Comparison of ENCODE assay signal across 27 cellular contexts in genomic region chr10:118807512-118808305, GRCh38.
"Had no signal": no experiment of that assay in that cellular context is flagged by ENCODE, and none has a peak within 500 bp of the region (broad histone marks: within the 10 kb centered on the region; RNA-seq: fewer than 3 reads in every experiment).

No MANE protein-coding gene starts in this region.

- H3K4me1 ChIP-seq: colonic mucosa, esophagus muscularis mucosa, heart right ventricle, lower lobe of right lung, parathyroid adenoma, prostate gland, right atrium auricular region, testis, tibial artery, upper lobe of left lung, uterus had no signal

- H3K27ac ChIP-seq: colonic mucosa, esophagus muscularis mucosa, heart right ventricle, lower lobe of right lung, neutrophil, parathyroid adenoma, prostate gland, right atrium auricular region, testis, tibial artery, upper lobe of left lung, uterus had no signal

- H2AFZ ChIP-seq: parathyroid adenoma had no signal

- H3K9me3 ChIP-seq: colonic mucosa, esophagus muscularis mucosa, heart right ventricle, lower lobe of right lung, neutrophil, prostate gland, right atrium auricular region, testis, tibial artery, upper lobe of left lung, uterus had no signal

- H3K79me2 ChIP-seq: parathyroid adenoma had no signal

- H3K36me3 ChIP-seq: colonic mucosa, esophagus muscularis mucosa, heart right ventricle, lower lobe of right lung, neutrophil, prostate gland, right atrium auricular region, tibial artery, upper lobe of left lung, uterus had no signal

- H3K4me2 ChIP-seq: smooth muscle cell had no signal

- ATAC-seq: heart right ventricle; left colon; left ventricle myocardium superior; natural killer cell treated with Interleukin-12 subunit alpha and Interleukin-12 subunit beta and Interleukin-15 and Interleukin-18, amount 100 ng/mL, for 72 hours; sciatic nerve; stimulated activated effector memory CD8-positive, alpha-beta T cell treated with anti-CD3 and anti-CD28 coated beads, Interleukin-12 subunit alpha, Interleukin-12 subunit beta, amount 100 ng/mL, for 72 hours had no signal

- H3K4me3 ChIP-seq: colonic mucosa, esophagus muscularis mucosa, heart right ventricle, lower lobe of right lung, prostate gland, right atrium auricular region, smooth muscle cell, testis, tibial artery, upper lobe of left lung, uterus had no signal

- DNase-seq: colonic mucosa; dermis blood vessel endothelial cell; effector memory CD4-positive, alpha-beta T cell; foreskin melanocyte; glutamatergic neuron; heart right ventricle; hippocampal formation; left colon; left ventricle myocardium superior; lower lobe of right lung; stimulated activated CD4-positive, alpha-beta T cell treated with anti-CD3 and anti-CD28 coated beads, Interleukin-2, amount 100 ng/mL, for 24 hours; stimulated activated CD4-positive, alpha-beta T cell treated with anti-CD3 and anti-CD28 coated beads, Interleukin-4, amount 100 ng/mL, for 24 hours; stimulated activated naive CD4-positive, alpha-beta T cell treated with Interleukin-2 at 50 U/mL for 16 hours; substantia nigra; testis; tibial artery; upper lobe of left lung; uterus had no signal

- H3K9ac ChIP-seq: parathyroid adenoma had no signal

- H3K27me3 ChIP-seq: colonic mucosa, esophagus muscularis mucosa, heart right ventricle, neutrophil, right atrium auricular region, testis, upper lobe of left lung, uterus had no signal
